Comparison of ENCODE assay signal across 12 cellular contexts in genomic region chr3:111392911-111393351, GRCh38.
DNase-seq lines count a peak whose midpoint lies in the region; TF ChIP-seq lines count a peak whose summit lies in the region.
"Had no signal": no experiment of that assay in that cellular context is flagged by ENCODE, and none has a peak within 500 bp of the region (broad histone marks: within the 10 kb centered on the region; RNA-seq: fewer than 3 reads in every experiment).

No MANE protein-coding gene starts in this region.

- H3K9me3 ChIP-seq in OCI-LY7 (ENCODE audit: low read length) (no peaks in the 10 kb centered on the region), Caco-2 (no peaks in the 10 kb centered on the region)

- no peaks in the 10 kb centered on the region for H3K27me3 ChIP-seq in Caco-2 (replicated peaks; ENCODE audit: control insufficient read depth, insufficient read depth, low read length)

- H3K4me1 ChIP-seq in OCI-LY7 (ENCODE audit: insufficient read depth, low read length, poor library complexity, severe bottlenecking) (no peaks in the 10 kb centered on the region), Caco-2 (no peaks in the 10 kb centered on the region)
- H3K4me1 ChIP-seq: parathyroid adenoma had no signal

- intact Hi-C loops in OCI-LY7 (cut with micrococcal nuclease; ENCODE audit: unreplicated experiment) (no loop called here), Caco-2 (cut with micrococcal nuclease; ENCODE audit: unreplicated experiment) (no loop called here)

- no peaks in the 10 kb centered on the region for H3K9me2 ChIP-seq in OCI-LY7 (ENCODE audit: insufficient read depth, low read length)

- H3K36me3 Mint-ChIP-seq in activated T-cell treated with anti-CD3 and anti-CD28 coated beads, Interleukin-2, amount 50 U/mL, for 24 hours (ENCODE audit: low read depth), result peaks cover 4% of the 10 kb centered on the region
- peaks cover 10% of the 10 kb centered on the region for H3K36me3 Mint-ChIP-seq in activated naive CD8-positive, alpha-beta T cell treated with anti-CD3 and anti-CD28 coated beads for 36 hours
- no peaks in the 10 kb centered on the region for H3K36me3 Mint-ChIP-seq in Caco-2 (ENCODE audit: insufficient read depth, unreplicated experiment)

- DNase-seq in activated T-cell treated with anti-CD3 and anti-CD28 coated beads for 4 hours, result peak; percentile 9
- DNase-seq in activated T-cell treated with anti-CD3 and anti-CD28 coated beads, Interleukin-2, amount 50 U/mL, for 24 hours, result no peak
- DNase-seq in OCI-LY7 (ENCODE audit: low spot score), result peak; percentile 0
- DNase-seq in activated naive CD8-positive, alpha-beta T cell treated with anti-CD3 and anti-CD28 coated beads for 36 hours, result peak; percentile 1
- DNase-seq in stimulated activated CD8-positive, alpha-beta memory T cell treated with anti-CD3 and anti-CD28 coated beads, Interleukin-15, amount 100 ng/mL, for 4 hours (ENCODE audit: low read depth in 2 of 2), result peak; percentile 5 to 13
- no peak for DNase-seq in GM10248 (ENCODE audit: extremely low spot score)
- no peak for DNase-seq in NCI-H128 (lab: John Stamatoyannopoulos, UW; ENCODE audit: unreplicated experiment)
- no peak for DNase-seq in Caco-2
- DNase-seq: caudate nucleus had no signal

- H3K9me3 Mint-ChIP-seq in activated T-cell treated with anti-CD3 and anti-CD28 coated beads, Interleukin-2, amount 50 U/mL, for 24 hours, result peaks cover 16% of the 10 kb centered on the region
- peaks cover 23% of the 10 kb centered on the region for H3K9me3 Mint-ChIP-seq in activated naive CD8-positive, alpha-beta T cell treated with anti-CD3 and anti-CD28 coated beads for 36 hours
- peaks cover 11% of the 10 kb centered on the region for H3K9me3 Mint-ChIP-seq in Caco-2 (ENCODE audit: unreplicated experiment)

- no peak overlapping the region for H3K27ac Mint-ChIP-seq in activated T-cell treated with anti-CD3 and anti-CD28 coated beads, Interleukin-2, amount 50 U/mL, for 24 hours
- no peak overlapping the region for H3K27ac Mint-ChIP-seq in activated naive CD8-positive, alpha-beta T cell treated with anti-CD3 and anti-CD28 coated beads for 36 hours
- no peak overlapping the region for H3K27ac Mint-ChIP-seq in Caco-2 (ENCODE audit: unreplicated experiment)
- H3K27ac Mint-ChIP-seq: IgD-negative memory B cell had no signal

- POLR2A ChIA-PET in OCI-LY7 (lab: Charles Lee), result no interaction called here
- POLR2A ChIA-PET in GM10248 (lab: Yijun Ruan, JAX), result no interaction called here
- POLR2A ChIA-PET in Caco-2 (lab: Charles Lee), result no interaction called here

- no peaks in the 10 kb centered on the region for H3K27me3 Mint-ChIP-seq in activated T-cell treated with anti-CD3 and anti-CD28 coated beads, Interleukin-2, amount 50 U/mL, for 24 hours
- H3K27me3 Mint-ChIP-seq in activated naive CD8-positive, alpha-beta T cell treated with anti-CD3 and anti-CD28 coated beads for 36 hours, result no peaks in the 10 kb centered on the region
- no peaks in the 10 kb centered on the region for H3K27me3 Mint-ChIP-seq in Caco-2 (ENCODE audit: insufficient read depth, unreplicated experiment)
- H3K27me3 Mint-ChIP-seq: IgD-negative memory B cell had no signal

- no peak overlapping the region for H2AFZ ChIP-seq in OCI-LY7 (ENCODE audit: low read length)
- H2AFZ ChIP-seq: parathyroid adenoma had no signal

- BruUV-seq in OCI-LY7 (replicated peaks; lab: Mats Ljungman, UMichigan) (no TSS peak), Caco-2 (replicated peaks; lab: Mats Ljungman, UMichigan) (no TSS peak)

- H3K4me2 ChIP-seq in OCI-LY7 (ENCODE audit: low read length), result no peak overlapping the region

- H4K20me1 ChIP-seq in OCI-LY7 (ENCODE audit: insufficient read depth, low read length), result no peaks in the 10 kb centered on the region

- peaks cover 24% of the 10 kb centered on the region for H3K4me1 Mint-ChIP-seq in activated T-cell treated with anti-CD3 and anti-CD28 coated beads, Interleukin-2, amount 50 U/mL, for 24 hours (ENCODE audit: low read depth)
- H3K4me1 Mint-ChIP-seq in activated naive CD8-positive, alpha-beta T cell treated with anti-CD3 and anti-CD28 coated beads for 36 hours, result peaks cover 11% of the 10 kb centered on the region
- H3K4me1 Mint-ChIP-seq in Caco-2 (ENCODE audit: low read depth, unreplicated experiment), result no peaks in the 10 kb centered on the region

- H3K4me3 Mint-ChIP-seq in activated T-cell treated with anti-CD3 and anti-CD28 coated beads, Interleukin-2, amount 50 U/mL, for 24 hours, result no peak overlapping the region
- no peak overlapping the region for H3K4me3 Mint-ChIP-seq in activated naive CD8-positive, alpha-beta T cell treated with anti-CD3 and anti-CD28 coated beads for 36 hours
- no peak overlapping the region for H3K4me3 Mint-ChIP-seq in Caco-2 (ENCODE audit: unreplicated experiment)
- H3K4me3 Mint-ChIP-seq: IgD-negative memory B cell had no signal

- no peak overlapping the region for H3K27ac ChIP-seq in OCI-LY7 (ENCODE audit: low read depth, low read length, poor library complexity, severe bottlenecking)
- H3K27ac ChIP-seq: parathyroid adenoma, SK-N-MC had no signal

- H3K4me3 ChIP-seq in OCI-LY7 (ENCODE audit: low read depth, low read length, poor library complexity, severe bottlenecking) (no peak overlapping the region), Caco-2 (ENCODE audit: low read depth, low read length) (no peak overlapping the region)
- H3K4me3 ChIP-seq: SK-N-MC had no signal

- H3K36me3 ChIP-seq in OCI-LY7 (ENCODE audit: insufficient read depth, low read length), result no peaks in the 10 kb centered on the region
- H3K36me3 ChIP-seq in Caco-2 (ENCODE audit: control insufficient read depth, insufficient read depth, low read length), result no peaks in the 10 kb centered on the region

- TF ChIP-seq CTCF in OCI-LY7 (conservative IDR thresholded peaks at IDR 0.05; ENCODE audit: low read length) (no peak), GM10248 (IDR thresholded peaks at IDR 0.05; ENCODE audit: control extremely low read depth, extremely low read depth, low read depth, missing control alignments) (no peak), Caco-2 (IDR thresholded peaks at IDR 0.05; ENCODE audit: insufficient read depth in 1 of 2, low read depth in 1 of 2, low read length in 1 of 2, severe bottlenecking in 1 of 2, unreplicated experiment in 1 of 2) (no peak)

- CTCF ChIA-PET in OCI-LY7 (lab: Charles Lee; ENCODE audit: unreplicated experiment), result no interaction called here
- CTCF ChIA-PET in GM10248 (lab: Yijun Ruan, JAX), result no interaction called here
- CTCF ChIA-PET in Caco-2 (lab: Charles Lee), result no interaction called here

- H3K79me2 ChIP-seq in OCI-LY7 (ENCODE audit: insufficient read depth, low read depth, low read length), result no peaks in the 10 kb centered on the region
- H3K79me2 ChIP-seq: parathyroid adenoma had no signal

Comparison
In these comparisons a context has a peak if more than half of its experiments do, and no peak if none do; other contexts are left out.
1. DNase-seq: peak in activated T-cell treated with anti-CD3 and anti-CD28 coated beads for 4 hours (single experiment), OCI-LY7 (single experiment), activated naive CD8-positive, alpha-beta T cell treated with anti-CD3 and anti-CD28 coated beads for 36 hours (single experiment) and stimulated activated CD8-positive, alpha-beta memory T cell treated with anti-CD3 and anti-CD28 coated beads, Interleukin-15, amount 100 ng/mL, for 4 hours (2 of 2); none in activated T-cell treated with anti-CD3 and anti-CD28 coated beads, Interleukin-2, amount 50 U/mL, for 24 hours (single experiment), GM10248 (single experiment), NCI-H128 (single experiment) and Caco-2 (0 of 2).